Comparison of ENCODE assay signal across 8 cellular contexts in genomic region chr1:111754964-111755320, GRCh38. TPM values are rescaled to one million over a fixed set of nuclear protein-coding genes. Genes with fewer than 3 reads are reported as not detected.
A peak's percentile ranks its signal among the peaks of the same experiment; 100 is the strongest.
DNase-seq lines count a peak whose midpoint lies in the region; ATAC-seq and TF ChIP-seq lines count a peak whose summit lies in the region.

No MANE protein-coding gene starts in this region.

- CTCF ChIA-PET in activated CD8-positive, alpha-beta T cell treated with anti-CD3 and anti-CD28 coated beads for 36 hours (lab: Charles Lee) = interaction anchor here (0.6 to 3.0 kb wide), 20 partner anchors 8 to 313 kb away, joined by 3 to 22 read pairs (median 5); partner anchors contain the start of genes ADORA3, INKA2, TMIGD3 and WDR77

- H4K20me1 ChIP-seq in H9 (ENCODE audit: control insufficient read depth, insufficient read depth, insufficient read length) = no peaks in the 10 kb centered on the region

- peak overlapping the region; percentile 80 to 96 for H3K4me3 Mint-ChIP-seq in H9
- H3K4me3 Mint-ChIP-seq in activated CD8-positive, alpha-beta T cell treated with anti-CD3 and anti-CD28 coated beads for 36 hours = peak overlapping the region; percentile 88

- H3K27me3 ChIP-seq in H9 (ENCODE audit: insufficient read depth, low read length) (no peaks in the 10 kb centered on the region), neuronal stem cell (ENCODE audit: control insufficient read depth in 3 of 3, insufficient read depth in 3 of 3, low read depth in 1 of 3, low read length in 3 of 3) (no peaks in the 10 kb centered on the region)

- peaks cover 15 to 30% (median 23%) of the 10 kb centered on the region in 3 experiments for H3K36me3 Mint-ChIP-seq in H9 (ENCODE audit: insufficient read depth in 1 of 3, low read depth in 3 of 3)
- peaks cover 22% of the 10 kb centered on the region for H3K36me3 Mint-ChIP-seq in activated CD8-positive, alpha-beta T cell treated with anti-CD3 and anti-CD28 coated beads for 36 hours (ENCODE audit: low read depth)

- H3K4me3 ChIP-seq in foreskin fibroblast (ENCODE audit: low read depth in 1 of 2, low read length in 2 of 2) (peak overlapping the region; percentile 59 to 79), neuronal stem cell (ENCODE audit: low read length in 2 of 2) (peak overlapping the region; percentile 83 to 87)

- H3K18ac ChIP-seq in H9 (ENCODE audit: insufficient read length, low read depth, low read length) = peak overlapping the region; percentile 95
- peak overlapping the region; percentile 97 for H3K18ac ChIP-seq in neuronal stem cell (ENCODE audit: low read length)

- H2BK120ac ChIP-seq in H9 (ENCODE audit: low read depth, low read length, poor library complexity, severe bottlenecking) (no peak overlapping the region), neuronal stem cell (ENCODE audit: low read depth, low read length) (no peak overlapping the region)

- ATAC-seq in activated CD8-positive, alpha-beta T cell treated with anti-CD3 and anti-CD28 coated beads for 36 hours = no peak

- H3K4me1 Mint-ChIP-seq in H9 = peaks cover 19 to 22% of the 10 kb centered on the region in 2 experiments
- peaks cover 29% of the 10 kb centered on the region for H3K4me1 Mint-ChIP-seq in activated CD8-positive, alpha-beta T cell treated with anti-CD3 and anti-CD28 coated beads for 36 hours (ENCODE audit: low read depth)

- H4K5ac ChIP-seq in H9 (ENCODE audit: insufficient read length, low read depth, low read length) = peak overlapping the region; percentile 90

- H4K8ac ChIP-seq in H9 (replicated peaks; ENCODE audit: insufficient read length, low read depth, low read length) (peak overlapping the region; percentile 10), neuronal stem cell (ENCODE audit: low read depth, low read length) (no peak overlapping the region)

- H3K79me2 ChIP-seq in H9 (ENCODE audit: insufficient read depth, low read length) = peaks cover 14% of the 10 kb centered on the region

- H3K4ac ChIP-seq in H9 (ENCODE audit: low read depth, low read length) = no peak overlapping the region; the same call in 1 of the 2 replicates
- H3K4ac ChIP-seq in neuronal stem cell (ENCODE audit: low read length) = peak overlapping the region; percentile 56

- no CpG with 5 or more reads among the region's 12 CpGs for WGBS in H9 (ENCODE audit: extremely low coverage, insufficient read length, low lambda C conversion rate)
- WGBS in neuronal stem cell (ENCODE audit: extremely low coverage in 2 of 2, insufficient read length in 2 of 2, insufficient replicate concordance in 1 of 2), 2 donors = no CpG with 5 or more reads among the region's 12 CpGs

- H3K79me1 ChIP-seq in H9 (ENCODE audit: insufficient read depth, low read depth, low read length, poor library complexity, severe bottlenecking) = peaks cover 7% of the 10 kb centered on the region
- no peaks in the 10 kb centered on the region for H3K79me1 ChIP-seq in neuronal stem cell (ENCODE audit: low read depth, low read length)

- H2BK20ac ChIP-seq in H9 (ENCODE audit: low read depth, low read length, poor library complexity, severe bottlenecking) = no peak overlapping the region

- H3K56ac ChIP-seq in H9 (ENCODE audit: insufficient read length, low read depth, low read length) = peak overlapping the region; percentile 97

- H4K91ac ChIP-seq in H9 (ENCODE audit: insufficient read length, low read depth, low read length) (no peak overlapping the region), neuronal stem cell (ENCODE audit: low read depth, low read length, poor library complexity) (no peak overlapping the region)

- H2BK15ac ChIP-seq in H9 (ENCODE audit: low read depth, low read length) = no peak overlapping the region
- no peak overlapping the region for H2BK15ac ChIP-seq in neuronal stem cell (ENCODE audit: low read length)

- H3K9me3 Mint-ChIP-seq in H9 = no peaks in the 10 kb centered on the region; a peak in 1 of 5 replicates
- no peaks in the 10 kb centered on the region for H3K9me3 Mint-ChIP-seq in activated CD8-positive, alpha-beta T cell treated with anti-CD3 and anti-CD28 coated beads for 36 hours

- H3K4me1 ChIP-seq in H9 (ENCODE audit: insufficient read depth, low read length) (peaks cover 2% of the 10 kb centered on the region), neuronal stem cell (ENCODE audit: control insufficient read depth in 2 of 2, insufficient read depth in 1 of 2, low read depth in 1 of 2, low read length in 2 of 2) (peaks cover 10 to 11% of the 10 kb centered on the region in 2 donors)

- DNase-seq in ELR (ENCODE audit: low read depth) (peak; percentile 83), H9 (no peak), NCI-H2081 treated with DMSO at 0.1 percent for 48 hours (lab: John Stamatoyannopoulos, UW) (peak; percentile 18), foreskin fibroblast (peak; percentile 47 to 78), neuronal stem cell (ENCODE audit: low spot score) (no peak), superior temporal gyrus (ENCODE audit: extremely low spot score) (no peak)
- DNase-seq in activated CD8-positive, alpha-beta T cell treated with anti-CD3 and anti-CD28 coated beads for 36 hours = peak; percentile 58
- DNase-seq in effector CD8-positive, alpha-beta T cell (lab: John Stamatoyannopoulos, UW) = no peak

- H2AFZ ChIP-seq in H9 (ENCODE audit: low read length) (peak overlapping the region; percentile 98), neuronal stem cell (ENCODE audit: low read length) (peak overlapping the region; percentile 92)

- H3K9me3 ChIP-seq in H9 (ENCODE audit: control insufficient read depth, low read depth, low read length) = no peaks in the 10 kb centered on the region
- H3K9me3 ChIP-seq in neuronal stem cell (replicated peaks in 1 of 2; ENCODE audit: control insufficient read depth in 2 of 2, insufficient read depth in 1 of 2, low read depth in 1 of 2, low read length in 2 of 2) = no peaks in the 10 kb centered on the region

- POLR2A ChIA-PET in activated CD8-positive, alpha-beta T cell treated with anti-CD3 and anti-CD28 coated beads for 36 hours (lab: Charles Lee) = interaction anchor here (0.6 to 3.5 kb wide), 21 partner anchors 9 to 539 kb away, joined by 3 to 13 read pairs (median 4); partner anchors contain the start of genes INKA2, RAP1A and WDR77

- H3T11ph ChIP-seq in H9 (ENCODE audit: low read length) = no peak overlapping the region

- intact Hi-C loops in activated CD8-positive, alpha-beta T cell treated with anti-CD3 and anti-CD28 coated beads for 36 hours (cut with micrococcal nuclease) = loop anchor here (5.0 kb wide), 2 partner anchors 38 to 248 kb away; no protein-coding TSS in a partner anchor

- H3K27ac Mint-ChIP-seq in H9 = peak overlapping the region; percentile 88 to 98 (median 98); a peak in 6 of 7 replicates
- H3K27ac Mint-ChIP-seq in activated CD8-positive, alpha-beta T cell treated with anti-CD3 and anti-CD28 coated beads for 36 hours = peak overlapping the region; percentile 98

- peak overlapping the region; percentile 93; the same call in 1 of the 2 replicates for H3K14ac ChIP-seq in H9 (ENCODE audit: insufficient read depth, low read length)
- no peak overlapping the region for H3K14ac ChIP-seq in neuronal stem cell (ENCODE audit: low read length)

- H3K4me2 ChIP-seq in H9 (ENCODE audit: insufficient read depth, insufficient read length, low read length) = peak overlapping the region; percentile 95
- peak overlapping the region; percentile 80 for H3K4me2 ChIP-seq in neuronal stem cell (ENCODE audit: insufficient read depth, low read length, poor library complexity, severe bottlenecking)

- H3K36me3 ChIP-seq in neuronal stem cell (replicated peaks in 1 of 2; ENCODE audit: control insufficient read depth in 2 of 2, insufficient read depth in 2 of 2, low read length in 2 of 2) = peaks cover 2 to 32% of the 10 kb centered on the region in 2 donors

- H2BK12ac ChIP-seq in H9 (ENCODE audit: insufficient read length, low read depth, low read length) (no peak overlapping the region), neuronal stem cell (ENCODE audit: low read length) (no peak overlapping the region)

- H3K27me3 Mint-ChIP-seq in H9 (ENCODE audit: low read depth) = no peaks in the 10 kb centered on the region; the same call in 1 of the 2 replicates
- no peaks in the 10 kb centered on the region for H3K27me3 Mint-ChIP-seq in activated CD8-positive, alpha-beta T cell treated with anti-CD3 and anti-CD28 coated beads for 36 hours

- H2BK5ac ChIP-seq in H9 (ENCODE audit: insufficient read length, low read length) (peak overlapping the region; percentile 30), neuronal stem cell (ENCODE audit: low read length) (no peak overlapping the region)

- peak overlapping the region; percentile 90 for H3K27ac ChIP-seq in H9 (ENCODE audit: insufficient read length, low read depth, low read length)
- H3K27ac ChIP-seq in neuronal stem cell (replicated peaks; ENCODE audit: low read length) = peak overlapping the region; percentile 98

- H3K23me2 ChIP-seq in H9 (ENCODE audit: insufficient read length, low read depth, low read length, poor library complexity, severe bottlenecking) = peaks cover 11% of the 10 kb centered on the region

- H2AK5ac ChIP-seq in H9 (ENCODE audit: insufficient read length, low read length) (no peak overlapping the region), neuronal stem cell (ENCODE audit: low read depth, low read length) (no peak overlapping the region)

- TF ChIP-seq CTCF in H9 (conservative IDR thresholded peaks at IDR 0.05) = no peak
- no peak for TF ChIP-seq CTCF in activated CD8-positive, alpha-beta T cell treated with anti-CD3 and anti-CD28 coated beads for 36 hours (IDR thresholded peaks at IDR 0.05)
- TF ChIP-seq CTCF in foreskin fibroblast (IDR thresholded peaks at IDR 0.05; ENCODE audit: low read depth, low read length) = no peak

- H3K23ac ChIP-seq in H9 (ENCODE audit: insufficient read length, low read depth, low read length) (no peak overlapping the region), neuronal stem cell (ENCODE audit: low read depth, low read length, poor library complexity) (peak overlapping the region; percentile 67)

- H3K9ac ChIP-seq in H9 (ENCODE audit: extremely low read depth, insufficient read length, low read length) (peak overlapping the region; percentile 88), neuronal stem cell (ENCODE audit: low read depth, low read length, poor library complexity) (peak overlapping the region; percentile 98)

RNA-seq across cellular contexts. Expression of gene DDX20, which starts 0.8 kb away (rescaled TPM):
- total RNA-seq in H9 (2021) = 38.0 and 38.3 TPM in 2 replicates
- 10 to 100 TPM; 15.3 to 15.9 TPM for total RNA-seq in activated CD8-positive, alpha-beta T cell treated with anti-CD3 and anti-CD28 coated beads for 36 hours
- 11.3 TPM for polyA plus RNA-seq in neuronal stem cell (2013, experiment 1 of 2)
- 11.2 TPM for polyA plus RNA-seq in neuronal stem cell (2013, experiment 2 of 2)

RNA-seq across cellular contexts. Expression of gene INKA2, which starts 15.7 kb away (rescaled TPM):
- total RNA-seq in H9 (2021) = 11.9 and 12.3 TPM in 2 replicates
- total RNA-seq in activated CD8-positive, alpha-beta T cell treated with anti-CD3 and anti-CD28 coated beads for 36 hours = 1 to 10 TPM; 1.7 to 2.3 TPM
- 2.6 TPM for polyA plus RNA-seq in neuronal stem cell (2013, experiment 1 of 2)
- polyA plus RNA-seq in neuronal stem cell (2013, experiment 2 of 2) = 2.6 TPM

Comparison
In these comparisons a context has a peak if more than half of its experiments do, and no peak if none do; other contexts are left out.
1. DNase-seq: peak in ELR (single experiment), NCI-H2081 treated with DMSO at 0.1 percent for 48 hours (single experiment), activated CD8-positive, alpha-beta T cell treated with anti-CD3 and anti-CD28 coated beads for 36 hours (single experiment) and foreskin fibroblast (2 of 2); none in H9 (single experiment), neuronal stem cell (single experiment), effector CD8-positive, alpha-beta T cell (single experiment) and superior temporal gyrus (single experiment).